17 cellular contexts compared by ENCODE assay signal in the genomic region with DNA sequence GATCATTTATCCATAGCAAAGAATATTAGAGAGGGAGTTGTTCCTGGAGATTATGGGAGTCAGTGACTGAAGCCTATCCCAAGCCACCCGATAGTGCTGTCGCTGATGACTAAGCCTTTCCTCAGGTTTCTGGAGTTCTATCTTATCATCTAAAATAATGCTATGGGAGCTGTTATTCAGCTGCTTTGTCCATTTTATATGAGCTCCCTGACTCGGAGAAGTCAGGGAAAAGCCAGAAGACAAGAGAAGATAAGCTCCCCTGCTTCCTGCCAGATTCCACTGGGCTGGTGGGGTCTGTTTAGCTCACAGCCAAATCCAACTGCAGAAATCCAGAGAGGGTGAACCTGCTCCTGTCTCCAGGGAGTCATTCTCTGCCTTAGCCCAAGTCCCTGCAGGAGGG.
"Had no signal": no experiment of that assay in that cellular context is flagged by ENCODE, and none has a peak within 500 bp of the region (broad histone marks: within the 10 kb centered on the region; RNA-seq: fewer than 3 reads in every experiment).

No MANE protein-coding gene starts in this region.

- H3K27ac Mint-ChIP-seq: activated CD4-positive, alpha-beta T cell treated with anti-CD3 and anti-CD28 coated beads, Interleukin-2, amount 10 ng/mL, durations not matched to agents 7 days and 5 days; activated naive CD4-positive, alpha-beta T cell treated with anti-CD3 and anti-CD28 coated beads, Interleukin-2, amount 50 U/mL, for 24 hours; memory B cell; nephron; stimulated activated naive CD8-positive, alpha-beta T cell treated with anti-CD3 and anti-CD28 coated beads, Interleukin-15, Interleukin-2, amounts not matched to agents 100 ng/mL and 50 ng/mL, for 24 hours; T-helper 1 cell treated with Interleukin-12 subunit alpha and Interleukin-12 subunit beta and Interleukin-4 antibody, amounts not matched to agents 30 μg/mL and 1 μg/mL, for 36 hours had no signal

- H3K36me3 Mint-ChIP-seq: activated naive CD4-positive, alpha-beta T cell treated with anti-CD3 and anti-CD28 coated beads, Interleukin-2, amount 50 U/mL, for 24 hours; memory B cell had no signal

- DNase-seq: activated CD4-positive, alpha-beta T cell treated with anti-CD3 and anti-CD28 coated beads, Interleukin-2, amount 10 ng/mL, durations not matched to agents 7 days and 5 days; activated CD4-positive, CD25-positive, alpha-beta regulatory T cell; activated CD8-positive, alpha-beta memory T cell treated with anti-CD3 and anti-CD28 coated beads for 24 hours; amygdala; dermis blood vessel endothelial cell; heart left ventricle; islet precursor cell; left lung; stimulated activated CD4-positive, alpha-beta T cell treated with anti-CD3 and anti-CD28 coated beads, Interleukin-4, amount 100 ng/mL, for 1 hour; upper lobe of right lung had no signal

- H3K4me3 Mint-ChIP-seq: activated CD4-positive, alpha-beta T cell treated with anti-CD3 and anti-CD28 coated beads, Interleukin-2, amount 10 ng/mL, durations not matched to agents 7 days and 5 days; activated naive CD4-positive, alpha-beta T cell treated with anti-CD3 and anti-CD28 coated beads, Interleukin-2, amount 50 U/mL, for 24 hours; memory B cell; nephron; stimulated activated naive CD8-positive, alpha-beta T cell treated with anti-CD3 and anti-CD28 coated beads, Interleukin-15, Interleukin-2, amounts not matched to agents 100 ng/mL and 50 ng/mL, for 24 hours; T-helper 1 cell treated with Interleukin-12 subunit alpha and Interleukin-12 subunit beta and Interleukin-4 antibody, amounts not matched to agents 30 μg/mL and 1 μg/mL, for 36 hours had no signal

- H3K4me1 Mint-ChIP-seq: activated CD4-positive, alpha-beta T cell treated with anti-CD3 and anti-CD28 coated beads, Interleukin-2, amount 10 ng/mL, durations not matched to agents 7 days and 5 days; activated naive CD4-positive, alpha-beta T cell treated with anti-CD3 and anti-CD28 coated beads, Interleukin-2, amount 50 U/mL, for 24 hours; nephron had no signal

- H3K4me3 ChIP-seq: heart left ventricle, left lung, upper lobe of right lung had no signal

- H3K4me1 ChIP-seq: heart left ventricle, left lung, upper lobe of right lung had no signal

- H3K36me3 ChIP-seq: heart left ventricle, left lung, upper lobe of right lung had no signal

- ATAC-seq: heart left ventricle, left lung, upper lobe of right lung had no signal

- H3K27me3 ChIP-seq: left lung, upper lobe of right lung had no signal

- FAIRE-seq: endometrium, frontal cortex had no signal

- H3K27ac ChIP-seq: heart left ventricle, left lung, upper lobe of right lung had no signal
